9 cellular contexts compared by ENCODE assay signal in genomic region chr2:113084249-113085000, GRCh38. TPM values are rescaled to one million over a fixed set of nuclear protein-coding genes. Genes with fewer than 3 reads are reported as not detected.
A peak's percentile ranks its signal among the peaks of the same experiment; 100 is the strongest.
DNase-seq lines count a peak whose midpoint lies in the region; ATAC-seq and TF ChIP-seq lines count a peak whose summit lies in the region.
"Had no signal": no experiment of that assay in that cellular context is flagged by ENCODE, and none has a peak within 500 bp of the region (broad histone marks: within the 10 kb centered on the region; RNA-seq: fewer than 3 reads in every experiment).

No MANE protein-coding gene starts in this region.

- no peaks in the 10 kb centered on the region for H3K36me3 Mint-ChIP-seq in H9 (ENCODE audit: insufficient read depth in 1 of 3, low read depth in 3 of 3)

- H3K18ac ChIP-seq in H9 (ENCODE audit: insufficient read length, low read depth, low read length): no peak overlapping the region

- peak; percentile 55 for ATAC-seq in left lobe of liver

- H3K4me1 ChIP-seq in H9 (ENCODE audit: insufficient read depth, low read length): no peaks in the 10 kb centered on the region
- no peaks in the 10 kb centered on the region for H3K4me1 ChIP-seq in effector memory CD4-positive, alpha-beta T cell (ENCODE audit: control insufficient read depth, insufficient read depth, low read length, poor library complexity, severe bottlenecking)
- H3K4me1 ChIP-seq in ascending aorta: no peaks in the 10 kb centered on the region

- H3K4me2 ChIP-seq in H9 (ENCODE audit: insufficient read depth, insufficient read length, low read length): no peak overlapping the region

- no CpG with 5 or more reads among the region's 5 CpGs for WGBS in H9 (ENCODE audit: extremely low coverage, insufficient read length, low lambda C conversion rate)

- H2BK15ac ChIP-seq in H9 (ENCODE audit: low read depth, low read length): no peak overlapping the region

- intact Hi-C loops in ascending aorta (cut with DNase I): no loop called here

- no peaks in the 10 kb centered on the region for H3K23me2 ChIP-seq in H9 (ENCODE audit: insufficient read length, low read depth, low read length, poor library complexity, severe bottlenecking)

- no peaks in the 10 kb centered on the region for H3K36me3 ChIP-seq in effector memory CD4-positive, alpha-beta T cell (ENCODE audit: control insufficient read depth, insufficient read depth, low read length)
- H3K36me3 ChIP-seq in ascending aorta: no peaks in the 10 kb centered on the region

- peaks cover 0 to 6% of the 10 kb centered on the region in 2 experiments; a peak in 1 of 5 replicates for H3K9me3 Mint-ChIP-seq in H9

- H2BK120ac ChIP-seq in H9 (ENCODE audit: low read depth, low read length, poor library complexity, severe bottlenecking): no peak overlapping the region

- no peak overlapping the region for H3K23ac ChIP-seq in H9 (ENCODE audit: insufficient read length, low read depth, low read length)

- H3K9me3 ChIP-seq in H9 (ENCODE audit: control insufficient read depth, low read depth, low read length): no peaks in the 10 kb centered on the region
- H3K9me3 ChIP-seq in effector memory CD4-positive, alpha-beta T cell (ENCODE audit: control insufficient read depth, low read length): no peaks in the 10 kb centered on the region
- no peaks in the 10 kb centered on the region for H3K9me3 ChIP-seq in ascending aorta

- H4K8ac ChIP-seq in H9 (replicated peaks; ENCODE audit: insufficient read length, low read depth, low read length): no peak overlapping the region

- no peaks in the 10 kb centered on the region for H3K79me2 ChIP-seq in H9 (ENCODE audit: insufficient read depth, low read length)

- H4K91ac ChIP-seq in H9 (ENCODE audit: insufficient read length, low read depth, low read length): no peak overlapping the region

- H2BK12ac ChIP-seq in H9 (ENCODE audit: insufficient read length, low read depth, low read length): no peak overlapping the region

- DNase-seq in CD1c-positive myeloid dendritic cell (ENCODE audit: extremely low spot score) (peak; percentile 70), H9 (no peak), left lobe of liver (ENCODE audit: low spot score) (no peak), NCI-H1436 (lab: John Stamatoyannopoulos, UW) (no peak), LoVo (ENCODE audit: low spot score) (no peak), ascending aorta (ENCODE audit: low spot score in 2 of 2) (no peak)
- no peak for DNase-seq in effector memory CD4-positive, alpha-beta T cell

- no peak overlapping the region for H3K27ac Mint-ChIP-seq in H9

- no peak overlapping the region for H3T11ph ChIP-seq in H9 (ENCODE audit: low read length)

- H2AFZ ChIP-seq in H9 (ENCODE audit: low read length): no peak overlapping the region

- H3K27ac ChIP-seq in H9 (ENCODE audit: insufficient read length, low read depth, low read length) (no peak overlapping the region), VCaP (no peak overlapping the region), ascending aorta (no peak overlapping the region)
- no peak overlapping the region for H3K27ac ChIP-seq in effector memory CD4-positive, alpha-beta T cell (ENCODE audit: insufficient read depth, low read length, poor library complexity, severe bottlenecking)

- no peak overlapping the region for H3K9ac ChIP-seq in H9 (ENCODE audit: extremely low read depth, insufficient read length, low read length)

- no peak overlapping the region for H3K56ac ChIP-seq in H9 (ENCODE audit: insufficient read length, low read depth, low read length)

- no peak overlapping the region for H3K4me3 Mint-ChIP-seq in H9

- H4K20me1 ChIP-seq in H9 (ENCODE audit: control insufficient read depth, insufficient read depth, insufficient read length): no peaks in the 10 kb centered on the region

- no peak overlapping the region for H4K5ac ChIP-seq in H9 (ENCODE audit: insufficient read length, low read depth, low read length)

- H2BK20ac ChIP-seq in H9 (ENCODE audit: low read depth, low read length, poor library complexity, severe bottlenecking): no peak overlapping the region

- H3K27me3 ChIP-seq in H9 (ENCODE audit: insufficient read depth, low read length): no peaks in the 10 kb centered on the region
- no peaks in the 10 kb centered on the region for H3K27me3 ChIP-seq in effector memory CD4-positive, alpha-beta T cell (replicated peaks; ENCODE audit: control insufficient read depth, insufficient read depth, low read length, poor library complexity, severe bottlenecking)
- H3K27me3 ChIP-seq in ascending aorta: no peaks in the 10 kb centered on the region

- no peak overlapping the region for H3K4me3 ChIP-seq in effector memory CD4-positive, alpha-beta T cell (ENCODE audit: insufficient read depth, low read depth, low read length, poor library complexity, severe bottlenecking)
- no peak overlapping the region for H3K4me3 ChIP-seq in ascending aorta

- TF ChIP-seq CTCF in H9 (conservative IDR thresholded peaks at IDR 0.05) (peak; percentile 49), VCaP (conservative IDR thresholded peaks at IDR 0.05) (peak; percentile 56), ascending aorta (IDR thresholded peaks at IDR 0.05) (peak in 1 of 3 experiments; percentile 10)

- no peaks in the 10 kb centered on the region for H3K79me1 ChIP-seq in H9 (ENCODE audit: insufficient read depth, low read depth, low read length, poor library complexity, severe bottlenecking)

- peaks cover 5% of the 10 kb centered on the region in 2 experiments for H3K4me1 Mint-ChIP-seq in H9

- H3K27me3 Mint-ChIP-seq in H9 (ENCODE audit: low read depth): peaks cover 30% of the 10 kb centered on the region

- no peak overlapping the region for H3K4ac ChIP-seq in H9 (ENCODE audit: low read depth, low read length)

- H2AK5ac ChIP-seq in H9 (ENCODE audit: insufficient read length, low read length): no peak overlapping the region

- no peak overlapping the region for H2BK5ac ChIP-seq in H9 (ENCODE audit: insufficient read length, low read length)

- no peak overlapping the region for H3K14ac ChIP-seq in H9 (ENCODE audit: insufficient read depth, low read length)

RNA-seq across cellular contexts. Expression of gene IL1F10, which starts 16.7 kb away (rescaled TPM):
- total RNA-seq in H9 (2021) (not detected in 2 replicates), left lobe of liver (not detected), ascending aorta (not detected)
- total RNA-seq: activated CD8-positive, alpha-beta memory T cell treated with anti-CD3 and anti-CD28 coated beads for 36 hours had no signal

RNA-seq across cellular contexts. Expression of gene IL36RN, which starts 25.4 kb away (rescaled TPM):
- total RNA-seq in H9 (2021) (not detected in 2 replicates), left lobe of liver (not detected), ascending aorta (not detected)
- total RNA-seq: activated CD8-positive, alpha-beta memory T cell treated with anti-CD3 and anti-CD28 coated beads for 36 hours had no signal

RNA-seq across cellular contexts. Expression of gene IL36B, which starts 31.8 kb away (rescaled TPM):
- not detected in 2 replicates for total RNA-seq in H9 (2021)
- total RNA-seq in left lobe of liver: not detected
- total RNA-seq in ascending aorta: not detected
- total RNA-seq: activated CD8-positive, alpha-beta memory T cell treated with anti-CD3 and anti-CD28 coated beads for 36 hours had no signal

RNA-seq across cellular contexts. Expression of gene IL1RN, which starts 43.0 kb away (rescaled TPM):
- not detected in 2 replicates for total RNA-seq in H9 (2021)
- total RNA-seq in left lobe of liver: 16.0 TPM
- not detected for total RNA-seq in ascending aorta
